17 cellular contexts compared by ENCODE assay signal in genomic region chr5:14569948-14570691, GRCh38. TPM values are rescaled to one million over a fixed set of nuclear protein-coding genes. Genes with fewer than 3 reads are reported as not detected.
DNase-seq lines count a peak whose midpoint lies in the region; ATAC-seq and TF ChIP-seq lines count a peak whose summit lies in the region.
"Had no signal": no experiment of that assay in that cellular context is flagged by ENCODE, and none has a peak within 500 bp of the region (broad histone marks: within the 10 kb centered on the region; RNA-seq: fewer than 3 reads in every experiment).

No MANE protein-coding gene starts in this region.

- peak; percentile 68 for ATAC-seq in Panc1
- ATAC-seq in Right ventricle myocardium superior (ENCODE audit: poor library complexity) = no peak
- no peak for ATAC-seq in activated T-cell treated with anti-CD3 and anti-CD28 coated beads, Interleukin-2, amount 50 U/mL, for 4 hours
- ATAC-seq in HG02884 (IDR thresholded peaks at IDR 0.05; ENCODE audit: unreplicated experiment) = no peak
- ATAC-seq: T-helper 17 cell had no signal

- no peak overlapping the region for H3K4me3 ChIP-seq in Panc1 (ENCODE audit: low read depth in 2 of 2, low read length in 2 of 2)
- H3K4me3 ChIP-seq in hepatocyte = no peak overlapping the region
- H3K4me3 ChIP-seq: MG63, SJCRH30 had no signal

- no peaks in the 10 kb centered on the region for H3K79me2 ChIP-seq in hepatocyte

- no peaks in the 10 kb centered on the region for H4K20me1 ChIP-seq in hepatocyte (ENCODE audit: insufficient read depth, poor library complexity, severe bottlenecking)

- H3K27ac ChIP-seq in C4-2B (peak overlapping the region; percentile 62; the same call in 1 of the 2 replicates), Panc1 (ENCODE audit: low read length) (no peak overlapping the region), hepatocyte (peak overlapping the region; percentile 31)
- H3K27ac ChIP-seq: SJCRH30 had no signal

- TF ChIP-seq CTCF in C4-2B (conservative IDR thresholded peaks at IDR 0.05) (no peak), Panc1 (IDR thresholded peaks at IDR 0.05) (no peak), hepatocyte (IDR thresholded peaks at IDR 0.05; ENCODE audit: poor library complexity) (no peak)

- no TSS peak for BruUV-seq in Panc1 (replicated peaks; lab: Mats Ljungman, UMichigan)

- intact Hi-C loops in Panc1 (cut with micrococcal nuclease; ENCODE audit: unreplicated experiment) = no loop called here
- intact Hi-C loops in Right ventricle myocardium superior (cut with DNase I) = no loop called here
- intact Hi-C loops in head of caudate nucleus (cut with DNase I) = no loop called here

- H3K4me2 ChIP-seq in hepatocyte = no peak overlapping the region

- DNase-seq in HuH-7 (ENCODE audit: low spot score) = peak; percentile 73
- peak; percentile 72 for DNase-seq in Panc1 (ENCODE audit: low read depth, low spot score)
- DNase-seq in hepatocyte (ENCODE audit: low spot score) = peak; percentile 35
- no peak for DNase-seq in Right ventricle myocardium superior
- DNase-seq in head of caudate nucleus = no peak
- DNase-seq in activated T-cell treated with anti-CD3 and anti-CD28 coated beads, Interleukin-2, amount 50 U/mL, for 4 hours = no peak
- DNase-seq: C1 segment of cervical spinal cord, DMS 273 treated with DMSO at 0.1 percent for 48 hours, H9, MG63, NCI-H1105, NCI-H187 treated with DMSO at 0.1 percent for 48 hours, NCI-H526 treated with DMSO at 0.1 percent for 48 hours, SJCRH30, T-helper 17 cell had no signal

- no peaks in the 10 kb centered on the region for H3K4me1 ChIP-seq in Panc1 (ENCODE audit: control insufficient read depth, insufficient read depth, low read length)
- peaks cover 6% of the 10 kb centered on the region for H3K4me1 ChIP-seq in hepatocyte (ENCODE audit: insufficient read depth)
- H3K4me1 ChIP-seq: SJCRH30 had no signal

- CTCF ChIA-PET in Panc1 (lab: Charles Lee) = no interaction called here

- 69% methylated on average over 4 of the region's 4 CpGs for WGBS in hepatocyte (ENCODE audit: low lambda C conversion rate, missing lambda C conversion rate)

- no peak overlapping the region for H2AFZ ChIP-seq in hepatocyte

- in situ Hi-C loops in Panc1 (cut with HindIII; ENCODE audit: low pct_unique_long_range_greater_than_20kb, low sequenced_read_pairs) = no loop called here

- H3K36me3 ChIP-seq in Panc1 (ENCODE audit: control insufficient read depth, insufficient read depth, low read length) (no peaks in the 10 kb centered on the region), hepatocyte (replicated peaks; ENCODE audit: insufficient read depth, low read depth) (no peaks in the 10 kb centered on the region)
- H3K36me3 ChIP-seq: MG63, SJCRH30 had no signal

- H3K27me3 Mint-ChIP-seq in activated T-cell treated with anti-CD3 and anti-CD28 coated beads, Interleukin-2, amount 50 U/mL, for 4 hours (ENCODE audit: low read depth) = no peaks in the 10 kb centered on the region
- H3K27me3 Mint-ChIP-seq: T-helper 17 cell had no signal

- no peaks in the 10 kb centered on the region for H3K27me3 ChIP-seq in Panc1 (ENCODE audit: control insufficient read depth, insufficient read depth, low read length)
- H3K27me3 ChIP-seq in hepatocyte = no peaks in the 10 kb centered on the region
- H3K27me3 ChIP-seq: MG63, SJCRH30 had no signal

- no peaks in the 10 kb centered on the region for H3K9me3 Mint-ChIP-seq in activated T-cell treated with anti-CD3 and anti-CD28 coated beads, Interleukin-2, amount 50 U/mL, for 4 hours

- POLR2A ChIA-PET in Panc1 (lab: Charles Lee) = interaction anchor here (0.6 kb wide), 1 partner anchor 54 kb away, joined by 3 read pairs; no protein-coding TSS in a partner anchor

- no peaks in the 10 kb centered on the region for H3K36me3 Mint-ChIP-seq in activated T-cell treated with anti-CD3 and anti-CD28 coated beads, Interleukin-2, amount 50 U/mL, for 4 hours (ENCODE audit: insufficient read depth)

- no peaks in the 10 kb centered on the region for H3K9me3 ChIP-seq in Panc1 (ENCODE audit: control insufficient read depth, insufficient read depth, low read depth, low read length)
- no peaks in the 10 kb centered on the region for H3K9me3 ChIP-seq in hepatocyte (ENCODE audit: low read depth)
- H3K9me3 ChIP-seq: SJCRH30 had no signal

- H3K4me3 Mint-ChIP-seq in activated T-cell treated with anti-CD3 and anti-CD28 coated beads, Interleukin-2, amount 50 U/mL, for 4 hours = no peak overlapping the region
- H3K4me3 Mint-ChIP-seq: H9, T-helper 17 cell had no signal

- H3K9me2 ChIP-seq in hepatocyte (replicated peaks; ENCODE audit: insufficient read depth) = no peaks in the 10 kb centered on the region

- no peaks in the 10 kb centered on the region for H3K4me1 Mint-ChIP-seq in activated T-cell treated with anti-CD3 and anti-CD28 coated beads, Interleukin-2, amount 50 U/mL, for 4 hours (ENCODE audit: low read depth)
- H3K4me1 Mint-ChIP-seq: H9 had no signal

RNA-seq across cellular contexts. Expression of gene OTULINL, which starts 11.5 kb away (rescaled TPM):
- 1.8 TPM for total RNA-seq in Panc1 (2021; ENCODE audit: unreplicated experiment)
- 0.82 TPM for polyA plus RNA-seq in Panc1 (2012; ENCODE audit: insufficient read length)
- 25.4 and 35.4 TPM in 2 replicates for total RNA-seq in hepatocyte
- 29.0 and 35.4 TPM in 2 replicates for polyA plus RNA-seq in hepatocyte
- total RNA-seq in Right ventricle myocardium superior = 4.9 TPM
- 1 to 10 TPM; 4.0 to 5.6 (median 4.8) TPM for total RNA-seq in activated T-cell treated with anti-CD3 and anti-CD28 coated beads, Interleukin-2, amount 50 U/mL, for 4 hours

Comparison
In these comparisons a context has a peak if more than half of its experiments do, and no peak if none do; other contexts are left out.
1. DNase-seq: peak in HuH-7 (single experiment), Panc1 (single experiment) and hepatocyte (single experiment); none in Right ventricle myocardium superior (single experiment), head of caudate nucleus (0 of 42) and activated T-cell treated with anti-CD3 and anti-CD28 coated beads, Interleukin-2, amount 50 U/mL, for 4 hours (single experiment).